9 cellular contexts compared by ENCODE assay signal in genomic region chr7:36286688-36287087, GRCh38.
DNase-seq lines count a peak whose midpoint lies in the region; ATAC-seq and TF ChIP-seq lines count a peak whose summit lies in the region.
"Had no signal": no experiment of that assay in that cellular context is flagged by ENCODE, and none has a peak within 500 bp of the region (broad histone marks: within the 10 kb centered on the region; RNA-seq: fewer than 3 reads in every experiment).

No MANE protein-coding gene starts in this region.

- H3K27ac Mint-ChIP-seq in activated T-cell treated with anti-CD3 and anti-CD28 coated beads, Interleukin-2, amount 50 U/mL, for 72 hours = peak overlapping the region; percentile 95
- H3K27ac Mint-ChIP-seq in effector memory CD8-positive, alpha-beta T cell = peak overlapping the region; percentile 100
- H3K27ac Mint-ChIP-seq in stimulated activated naive B cell treated with anti-CD40 and anti-IgM and Interleukin-4, amounts not matched to agents 10 μg/mL and 1 μg/mL and 100 μg/mL, for 72 hours = peak overlapping the region; percentile 85

- peaks cover 0 to 2% of the 10 kb centered on the region in 2 donors for H3K36me3 Mint-ChIP-seq in activated T-cell treated with anti-CD3 and anti-CD28 coated beads, Interleukin-2, amount 50 U/mL, for 72 hours (ENCODE audit: insufficient read depth in 2 of 2)
- peaks cover 16% of the 10 kb centered on the region for H3K36me3 Mint-ChIP-seq in effector memory CD8-positive, alpha-beta T cell (ENCODE audit: insufficient read depth)
- peaks cover 2 to 3% of the 10 kb centered on the region in 2 donors for H3K36me3 Mint-ChIP-seq in stimulated activated naive B cell treated with anti-CD40 and anti-IgM and Interleukin-4, amounts not matched to agents 10 μg/mL and 1 μg/mL and 100 μg/mL, for 72 hours

- no peaks in the 10 kb centered on the region for H3K36me3 ChIP-seq in RWPE2 (ENCODE audit: low read depth)

- no peak overlapping the region for H3K4me3 ChIP-seq in RWPE2 (ENCODE audit: severe bottlenecking)

- TF ChIP-seq CTCF in RWPE2 (IDR thresholded peaks at IDR 0.05; ENCODE audit: poor library complexity, severe bottlenecking) = no peak

- H3K4me1 ChIP-seq in RWPE2 (ENCODE audit: insufficient read depth, poor library complexity, severe bottlenecking) = peaks cover 9% of the 10 kb centered on the region

- DNase-seq in activated T-cell treated with anti-CD3 and anti-CD28 coated beads, Interleukin-2, amount 50 U/mL, for 72 hours = no peak
- DNase-seq in activated T-cell treated with anti-CD3 and anti-CD28 coated beads, Interleukin-2, amount 50 U/mL, for 48 hours = no peak
- DNase-seq in RWPE2 (ENCODE audit: low spot score) = peak; percentile 11
- no peak for DNase-seq in effector memory CD8-positive, alpha-beta T cell
- DNase-seq in stimulated activated naive B cell treated with anti-CD40 and anti-IgM and Interleukin-4, amounts not matched to agents 10 μg/mL and 1 μg/mL and 100 μg/mL, for 72 hours = no peak
- DNase-seq in NCI-H2227 treated with DMSO at 0.1 percent for 48 hours (lab: John Stamatoyannopoulos, UW) = no peak
- DNase-seq in NCI-H1092 treated with DMSO at 0.1 percent for 48 hours (lab: John Stamatoyannopoulos, UW) = no peak
- DNase-seq: SHP77 had no signal

- no peaks in the 10 kb centered on the region for H3K27me3 ChIP-seq in RWPE2 (ENCODE audit: insufficient read depth, poor library complexity, severe bottlenecking)

- H3K4me3 Mint-ChIP-seq in activated T-cell treated with anti-CD3 and anti-CD28 coated beads, Interleukin-2, amount 50 U/mL, for 72 hours = peak overlapping the region; percentile 86 to 87
- peak overlapping the region; percentile 84 to 94 for H3K4me3 Mint-ChIP-seq in effector memory CD8-positive, alpha-beta T cell
- peak overlapping the region in 1 of 2 donors; percentile 39 for H3K4me3 Mint-ChIP-seq in stimulated activated naive B cell treated with anti-CD40 and anti-IgM and Interleukin-4, amounts not matched to agents 10 μg/mL and 1 μg/mL and 100 μg/mL, for 72 hours

- H3K27ac ChIP-seq in RWPE2 (ENCODE audit: poor library complexity, severe bottlenecking) = no peak overlapping the region

- no peaks in the 10 kb centered on the region for H3K9me3 ChIP-seq in RWPE2 (ENCODE audit: severe bottlenecking)

- H3K9me3 Mint-ChIP-seq in activated T-cell treated with anti-CD3 and anti-CD28 coated beads, Interleukin-2, amount 50 U/mL, for 72 hours = no peaks in the 10 kb centered on the region
- H3K9me3 Mint-ChIP-seq in effector memory CD8-positive, alpha-beta T cell = no peaks in the 10 kb centered on the region
- H3K9me3 Mint-ChIP-seq in stimulated activated naive B cell treated with anti-CD40 and anti-IgM and Interleukin-4, amounts not matched to agents 10 μg/mL and 1 μg/mL and 100 μg/mL, for 72 hours = no peaks in the 10 kb centered on the region

- H3K4me1 Mint-ChIP-seq in activated T-cell treated with anti-CD3 and anti-CD28 coated beads, Interleukin-2, amount 50 U/mL, for 72 hours (ENCODE audit: low read depth) = peaks cover 52% of the 10 kb centered on the region
- peaks cover 53 to 63% of the 10 kb centered on the region in 2 donors for H3K4me1 Mint-ChIP-seq in effector memory CD8-positive, alpha-beta T cell (ENCODE audit: low read depth in 2 of 2)
- H3K4me1 Mint-ChIP-seq in stimulated activated naive B cell treated with anti-CD40 and anti-IgM and Interleukin-4, amounts not matched to agents 10 μg/mL and 1 μg/mL and 100 μg/mL, for 72 hours = peaks cover 41 to 65% of the 10 kb centered on the region in 2 donors

- H3K27me3 Mint-ChIP-seq in activated T-cell treated with anti-CD3 and anti-CD28 coated beads, Interleukin-2, amount 50 U/mL, for 72 hours (ENCODE audit: low read depth) = no peaks in the 10 kb centered on the region
- H3K27me3 Mint-ChIP-seq in effector memory CD8-positive, alpha-beta T cell = no peaks in the 10 kb centered on the region
- H3K27me3 Mint-ChIP-seq in stimulated activated naive B cell treated with anti-CD40 and anti-IgM and Interleukin-4, amounts not matched to agents 10 μg/mL and 1 μg/mL and 100 μg/mL, for 72 hours = peaks cover 6 to 14% of the 10 kb centered on the region in 2 donors

- no peak for ATAC-seq in activated T-cell treated with anti-CD3 and anti-CD28 coated beads, Interleukin-2, amount 50 U/mL, for 72 hours (replicated peaks in 1 of 2)
- ATAC-seq in RWPE2 (ENCODE audit: low read depth) (no peak), GM21717 (IDR thresholded peaks at IDR 0.05; ENCODE audit: unreplicated experiment) (no peak)
- ATAC-seq in effector memory CD8-positive, alpha-beta T cell (replicated peaks) = no peak
- ATAC-seq in stimulated activated naive B cell treated with anti-CD40 and anti-IgM and Interleukin-4, amounts not matched to agents 10 μg/mL and 1 μg/mL and 100 μg/mL, for 72 hours (replicated peaks) = no peak
